ENCODE assay signal across 19 cellular contexts in genomic region chr12:120874547-120875245, GRCh38.
"Had no signal": no experiment of that assay in that cellular context is flagged by ENCODE, and none has a peak within 500 bp of the region (broad histone marks: within the 10 kb centered on the region; RNA-seq: fewer than 3 reads in every experiment).

No MANE protein-coding gene starts in this region.

- DNase-seq: activated CD4-positive, alpha-beta T cell treated with anti-CD3 and anti-CD28 coated beads for 36 hours; activated CD8-positive, alpha-beta memory T cell treated with anti-CD3 and anti-CD28 coated beads, Interleukin-2, amount 50 U/mL, for 4 hours; activated CD8-positive, alpha-beta T cell treated with anti-CD3 and anti-CD28 coated beads, Interleukin-2, amount 10 ng/mL, durations not matched to agents 7 days and 5 days; activated gamma-delta T cell; activated T-cell treated with anti-CD3 and anti-CD28 coated beads, Interleukin-2, amount 50 U/mL, for 48 hours; brain microvascular endothelial cell; right lobe of liver; stimulated activated CD4-positive, alpha-beta T cell treated with anti-CD3 and anti-CD28 coated beads, Interleukin-4, amount 100 ng/mL, for 4 hours; stimulated activated CD8-positive, alpha-beta memory T cell treated with anti-CD3 and anti-CD28 coated beads, Interleukin-4, amount 100 ng/mL, for 48 hours; stimulated activated naive CD4-positive, alpha-beta T cell treated with Interleukin-2 at 50 U/mL for 16 hours; T-helper 17 cell; WERI-Rb-1 had no signal

- FAIRE-seq: frontal cortex, islet of Langerhans had no signal

- ATAC-seq: activated CD4-positive, alpha-beta T cell treated with anti-CD3 and anti-CD28 coated beads for 36 hours; activated CD8-positive, alpha-beta T cell treated with anti-CD3 and anti-CD28 coated beads, Interleukin-2, amount 10 ng/mL, durations not matched to agents 7 days and 5 days; activated naive CD4-positive, alpha-beta T cell treated with anti-CD3 and anti-CD28 coated beads, Interleukin-2, amount 50 U/mL, for 72 hours; right lobe of liver; T-helper 17 cell had no signal

- H3K27ac Mint-ChIP-seq: activated CD4-positive, alpha-beta T cell treated with anti-CD3 and anti-CD28 coated beads for 36 hours; activated CD8-positive, alpha-beta T cell treated with anti-CD3 and anti-CD28 coated beads, Interleukin-2, amount 10 ng/mL, durations not matched to agents 7 days and 5 days; memory B cell; nephron had no signal

- H3K27ac ChIP-seq: brain microvascular endothelial cell, epithelial cell of prostate, right lobe of liver, tibial nerve, WERI-Rb-1 had no signal

- H3K27me3 Mint-ChIP-seq: activated CD4-positive, alpha-beta T cell treated with anti-CD3 and anti-CD28 coated beads for 36 hours; memory B cell; T-helper 17 cell had no signal

- H3K4me3 Mint-ChIP-seq: activated CD4-positive, alpha-beta T cell treated with anti-CD3 and anti-CD28 coated beads for 36 hours; activated CD8-positive, alpha-beta T cell treated with anti-CD3 and anti-CD28 coated beads, Interleukin-2, amount 10 ng/mL, durations not matched to agents 7 days and 5 days; memory B cell; nephron; T-helper 17 cell had no signal

- H3K9me3 Mint-ChIP-seq: activated naive CD4-positive, alpha-beta T cell treated with anti-CD3 and anti-CD28 coated beads, Interleukin-2, amount 50 U/mL, for 72 hours; memory B cell had no signal
